In genomic region chrX:129930941-129931410, GRCh38 we compare ENCODE assay signal across 8 cellular contexts. TPM values are rescaled to one million over a fixed set of nuclear protein-coding genes. Genes with fewer than 3 reads are reported as not detected.
DNase-seq lines count a peak whose midpoint lies in the region; ATAC-seq and TF ChIP-seq lines count a peak whose summit lies in the region.

No MANE protein-coding gene starts in this region.

- H3K4me3 ChIP-seq in DND-41 (ENCODE audit: low read depth in 1 of 2, low read length in 2 of 2) (peak overlapping the region; percentile 12 to 73; a peak in 3 of 4 replicates), brain microvascular endothelial cell (ENCODE audit: low read depth, low read length) (peak overlapping the region; percentile 66), mesenchymal stem cell (ENCODE audit: insufficient read depth in 1 of 2, low read depth in 1 of 2, low read length in 2 of 2) (peak overlapping the region; percentile 60 to 70)

- H2BK120ac ChIP-seq in mesenchymal stem cell (ENCODE audit: low read depth, low read length): no peak overlapping the region

- H3K9ac ChIP-seq in DND-41 (ENCODE audit: low read depth, low read length): peak overlapping the region; percentile 56; the same call in 1 of the 2 replicates
- peak overlapping the region; percentile 87 for H3K9ac ChIP-seq in mesenchymal stem cell (ENCODE audit: low read length)

- no peaks in the 10 kb centered on the region for H3K79me2 ChIP-seq in DND-41 (ENCODE audit: insufficient read depth, low read length)

- H3K23ac ChIP-seq in mesenchymal stem cell (ENCODE audit: low read length in 2 of 2): no peak overlapping the region

- H4K20me1 ChIP-seq in DND-41 (ENCODE audit: insufficient read depth, low read length): no peaks in the 10 kb centered on the region

- TF ChIP-seq CTCF in DND-41 (IDR thresholded peaks at IDR 0.05; ENCODE audit: borderline replicate concordance, extremely low read depth, low read length, poor library complexity, severe bottlenecking) (no peak), brain microvascular endothelial cell (IDR thresholded peaks at IDR 0.05; ENCODE audit: low read depth, low read length, missing control alignments) (no peak)

- no peak overlapping the region for H2AK5ac ChIP-seq in mesenchymal stem cell (ENCODE audit: low read length, severe bottlenecking)

- H4K8ac ChIP-seq in mesenchymal stem cell (ENCODE audit: low read length): peak overlapping the region; percentile 75

- H3K18ac ChIP-seq in mesenchymal stem cell (ENCODE audit: low read depth in 1 of 2, low read length in 2 of 2): peak overlapping the region; percentile 54 to 78

- H4K91ac ChIP-seq in mesenchymal stem cell (ENCODE audit: low read length): no peak overlapping the region

- H3K4me2 ChIP-seq in DND-41 (ENCODE audit: insufficient read depth, low read length) (peak overlapping the region; percentile 96), mesenchymal stem cell (ENCODE audit: low read length, poor library complexity, severe bottlenecking) (peak overlapping the region; percentile 68)

- no peaks in the 10 kb centered on the region for H3K79me1 ChIP-seq in mesenchymal stem cell (replicated peaks; ENCODE audit: low read length, poor library complexity, severe bottlenecking)

- H3K36me3 ChIP-seq in DND-41 (ENCODE audit: insufficient read depth, low read length): peaks cover 35% of the 10 kb centered on the region
- H3K36me3 ChIP-seq in brain microvascular endothelial cell (replicated peaks): peaks cover 8% of the 10 kb centered on the region
- H3K36me3 ChIP-seq in mesenchymal stem cell (ENCODE audit: control insufficient read depth in 1 of 2, insufficient read depth in 2 of 2, low read depth in 1 of 2, low read length in 2 of 2): peaks cover 8 to 30% of the 10 kb centered on the region in 2 experiments

- under 1% methylated on average over 12 of the region's 13 CpGs for WGBS in mesenchymal stem cell

- no peak overlapping the region for H2BK12ac ChIP-seq in mesenchymal stem cell (ENCODE audit: low read length in 2 of 2)

- H3K27ac ChIP-seq in DND-41 (ENCODE audit: low read length) (no peak overlapping the region), brain microvascular endothelial cell (peak overlapping the region; percentile 47), mesenchymal stem cell (ENCODE audit: low read length, poor library complexity, severe bottlenecking) (peak overlapping the region; percentile 75)

- H2BK5ac ChIP-seq in mesenchymal stem cell (ENCODE audit: low read depth, low read length, poor library complexity, severe bottlenecking): peak overlapping the region; percentile 51

- DNase-seq in DND-41: no peak
- no peak for DNase-seq in brain microvascular endothelial cell
- no peak for DNase-seq in mesenchymal stem cell
- DNase-seq in HCEC 1CT: no peak
- DNase-seq in activated CD4-positive, alpha-beta T cell treated with anti-CD3 and anti-CD28 coated beads for 1 hour: no peak

- H3K9me3 ChIP-seq in DND-41 (ENCODE audit: insufficient read depth, low read length, severe bottlenecking): no peaks in the 10 kb centered on the region
- no peaks in the 10 kb centered on the region for H3K9me3 ChIP-seq in mesenchymal stem cell (ENCODE audit: control insufficient read depth, low read length)

- peak overlapping the region in 1 of 2 experiments; percentile 48 for H3K14ac ChIP-seq in mesenchymal stem cell (ENCODE audit: low read length in 2 of 2)

- H3K27me3 ChIP-seq in DND-41 (ENCODE audit: insufficient read depth, low read length, poor library complexity) (no peaks in the 10 kb centered on the region), brain microvascular endothelial cell (replicated peaks) (no peaks in the 10 kb centered on the region), mesenchymal stem cell (ENCODE audit: control insufficient read depth in 1 of 2, insufficient read depth in 1 of 2, low read length in 2 of 2) (peaks cover 20 to 27% of the 10 kb centered on the region in 2 experiments)

- no peak overlapping the region for H3K4ac ChIP-seq in mesenchymal stem cell (ENCODE audit: low read depth in 1 of 2, low read length in 2 of 2)

- in situ Hi-C loops in brain microvascular endothelial cell (cut with HindIII; ENCODE audit: low pct_ligation_motif_present, low sequenced_read_pairs): no loop called here

- no peak overlapping the region for H2AFZ ChIP-seq in DND-41 (ENCODE audit: low read depth, low read length)
- H2AFZ ChIP-seq in mesenchymal stem cell (ENCODE audit: low read depth, low read length): peak overlapping the region; percentile 69

- no peak for ATAC-seq in DND-41 (ENCODE audit: insufficient read depth, low read depth)
- ATAC-seq in HG02885 (IDR thresholded peaks at IDR 0.05; ENCODE audit: poor library complexity, unreplicated experiment): peak; percentile 1
- ATAC-seq in HG03097 (IDR thresholded peaks at IDR 0.05; ENCODE audit: low FRiP score, unreplicated experiment): no peak
- ATAC-seq in HG03135 (IDR thresholded peaks at IDR 0.05; ENCODE audit: unreplicated experiment): no peak

- peaks cover 12% of the 10 kb centered on the region for H3K4me1 ChIP-seq in DND-41 (ENCODE audit: insufficient read depth, low read length)
- H3K4me1 ChIP-seq in mesenchymal stem cell (ENCODE audit: control insufficient read depth, insufficient read depth, low read depth, low read length): peaks cover 3% of the 10 kb centered on the region

- H2BK15ac ChIP-seq in mesenchymal stem cell (ENCODE audit: low read depth, poor library complexity, severe bottlenecking): no peak overlapping the region

RNA-seq across cellular contexts. Expression of gene UTP14A, which starts 25.0 kb away (rescaled TPM):
- 17.5 TPM for polyA plus RNA-seq in mesenchymal stem cell (2013, experiment 1 of 2)
- 17.4 TPM for polyA plus RNA-seq in mesenchymal stem cell (2013, experiment 2 of 2)

RNA-seq across cellular contexts. Expression of gene BCORL1, which starts 51.5 kb away (rescaled TPM):
- polyA plus RNA-seq in mesenchymal stem cell (2013, experiment 1 of 2): 6.8 TPM
- 6.1 TPM for polyA plus RNA-seq in mesenchymal stem cell (2013, experiment 2 of 2)
